ENCODE assay signal across 1 cellular context in genomic region chr10:5590816-5591215, GRCh38.
TF ChIP-seq lines count a peak whose summit lies in the region.

No MANE protein-coding gene starts in this region.

TF ChIP-seq in SK-N-SH, 30 proteins besides CTCF, POLR2A, EP300 and RAD21 (continued from another document):
- TF ChIP-seq ZBTB33 (IDR thresholded peaks at IDR 0.05; ENCODE audit: borderline replicate concordance, low read depth) (no peak), RFX5 (IDR thresholded peaks at IDR 0.05; ENCODE audit: low read length) (no peak)
TF ChIP-seq in SK-N-SH: peak in this region for 0.
